In genomic region chr5:171524461-171524860, GRCh38 we compare ENCODE assay signal across 25 cellular contexts.
DNase-seq lines count a peak whose midpoint lies in the region; ATAC-seq and TF ChIP-seq lines count a peak whose summit lies in the region.
"Had no signal": no experiment of that assay in that cellular context is flagged by ENCODE, and none has a peak within 500 bp of the region (broad histone marks: within the 10 kb centered on the region; RNA-seq: fewer than 3 reads in every experiment).

No MANE protein-coding gene starts in this region.

- H2BK12ac ChIP-seq in neuronal stem cell (ENCODE audit: low read length): no peak overlapping the region

- TF ChIP-seq CTCF in fibroblast of lung (conservative IDR thresholded peaks at IDR 0.05 in 1 of 2, IDR thresholded peaks at IDR 0.05 in 1 of 2; ENCODE audit: low read depth in 1 of 2, low read length in 2 of 2) (no peak), adrenal gland (IDR thresholded peaks at IDR 0.05) (no peak)

- H3K4me2 ChIP-seq in fibroblast of lung (ENCODE audit: extremely low read depth, insufficient read depth, low read length) (no peak overlapping the region), neuronal stem cell (ENCODE audit: insufficient read depth, low read length, poor library complexity, severe bottlenecking) (no peak overlapping the region)

- H4K20me1 ChIP-seq in fibroblast of lung (ENCODE audit: control insufficient read depth, extremely low read depth, insufficient read depth, low read length): no peaks in the 10 kb centered on the region

- peak overlapping the region; percentile 14 for H2BK5ac ChIP-seq in neuronal stem cell (ENCODE audit: low read length)

- DNase-seq in DMS 273 (lab: John Stamatoyannopoulos, UW; ENCODE audit: unreplicated experiment): peak; percentile 86
- no peak for DNase-seq in DMS 273 treated with DMSO at 0.1 percent for 48 hours (lab: John Stamatoyannopoulos, UW)
- peak; percentile 30 for DNase-seq in NCI-H1694 (lab: John Stamatoyannopoulos, UW)
- DNase-seq in fibroblast of lung (ENCODE audit: low read depth in 2 of 2): no peak
- no peak for DNase-seq in neuronal stem cell (ENCODE audit: low spot score)
- no peak for DNase-seq in dedifferentiated amniotic fluid mesenchymal stem cell (ENCODE audit: extremely low spot score)
- DNase-seq in adrenal gland: no peak
- DNase-seq: activated CD4-positive, alpha-beta T cell treated with anti-CD3 and anti-CD28 coated beads for 4 hours; activated CD8-positive, alpha-beta memory T cell treated with anti-CD3 and anti-CD28 coated beads for 24 hours; activated T-cell treated with anti-CD3 and anti-CD28 coated beads, Interleukin-2, amount 50 U/mL, for 1 hour; CD8-positive, alpha-beta T cell; DMS153; kidney glomerular epithelial cell; naive thymus-derived CD8-positive, alpha-beta T cell; NCI-H1436; NCI-H526 treated with DMSO at 0.1 percent for 48 hours; pancreas; right lobe of liver; stimulated activated CD4-positive, alpha-beta T cell treated with anti-CD3 and anti-CD28 coated beads, Interleukin-12 subunit alpha, Interleukin-12 subunit beta, amount 100 ng/mL, for 4 hours; T-helper 17 cell had no signal

- H3K4me1 ChIP-seq in fibroblast of lung (ENCODE audit: control insufficient read depth, extremely low read depth, insufficient read depth, low read length): peaks cover 17% of the 10 kb centered on the region
- peaks cover 11 to 24% of the 10 kb centered on the region in 2 donors for H3K4me1 ChIP-seq in neuronal stem cell (ENCODE audit: control insufficient read depth in 2 of 2, insufficient read depth in 1 of 2, low read depth in 1 of 2, low read length in 2 of 2)
- H3K4me1 ChIP-seq in adrenal gland (replicated peaks in 1 of 2): peaks cover 0 to 12% of the 10 kb centered on the region in 2 donors
- H3K4me1 ChIP-seq: pancreas, right lobe of liver had no signal

- H3K18ac ChIP-seq in neuronal stem cell (ENCODE audit: low read length): peak overlapping the region; percentile 46

- H2AFZ ChIP-seq in fibroblast of lung (ENCODE audit: low read length) (peak overlapping the region; percentile 6), neuronal stem cell (ENCODE audit: low read length) (peak overlapping the region; percentile 55)

- TF ChIP-seq POLR2A in adrenal gland (IDR thresholded peaks at IDR 0.05): no peak

- H3K27ac ChIP-seq in fibroblast of lung (ENCODE audit: insufficient read depth, low read length) (no peak overlapping the region), neuronal stem cell (replicated peaks; ENCODE audit: low read length) (no peak overlapping the region), adrenal gland (no peak overlapping the region)
- H3K27ac ChIP-seq: 22Rv1, cardiac muscle cell, pancreas, right lobe of liver had no signal

- no peaks in the 10 kb centered on the region for H3K79me2 ChIP-seq in fibroblast of lung (ENCODE audit: control insufficient read depth, insufficient read depth, low read length)

- intact Hi-C loops in adrenal gland (cut with DNase I): no loop called here

- no CpG with 5 or more reads among the region's 14 CpGs for WGBS in neuronal stem cell (ENCODE audit: extremely low coverage in 2 of 2, insufficient read length in 2 of 2, insufficient replicate concordance in 1 of 2), 2 donors
- whole genome bisulfite sequencing in adrenal gland, 4 donors: 54 to 73% (median 61%) methylated on average over 13 to 14 of the region's 14 CpGs

- no peak overlapping the region for H2BK120ac ChIP-seq in neuronal stem cell (ENCODE audit: low read depth, low read length)

- ATAC-seq in GM18498 (IDR thresholded peaks at IDR 0.05; ENCODE audit: unreplicated experiment): no peak
- ATAC-seq: CD8-positive, alpha-beta T cell; naive thymus-derived CD8-positive, alpha-beta T cell; pancreas; right lobe of liver; T-helper 17 cell had no signal

- H2BK15ac ChIP-seq in neuronal stem cell (ENCODE audit: low read length): no peak overlapping the region

- H3K9ac ChIP-seq in fibroblast of lung (ENCODE audit: insufficient read depth, low read length) (no peak overlapping the region), neuronal stem cell (ENCODE audit: low read depth, low read length, poor library complexity) (no peak overlapping the region)

- H3K79me1 ChIP-seq in neuronal stem cell (ENCODE audit: low read depth, low read length): peaks cover under 1% of the 10 kb centered on the region

- H3K4me3 ChIP-seq in fibroblast of lung (replicated peaks in 1 of 4; ENCODE audit: control extremely low read depth in 1 of 4, insufficient read depth in 1 of 4, low read depth in 3 of 4, low read length in 4 of 4) (no peak overlapping the region), neuronal stem cell (ENCODE audit: low read length in 2 of 2) (no peak overlapping the region), adrenal gland (no peak overlapping the region)
- H3K4me3 ChIP-seq: cardiac muscle cell, K562, pancreas, right lobe of liver, tibial nerve had no signal

- H3K14ac ChIP-seq in neuronal stem cell (ENCODE audit: low read length): no peak overlapping the region

- no peak overlapping the region for H3K23ac ChIP-seq in neuronal stem cell (ENCODE audit: low read depth, low read length, poor library complexity)

- no peak overlapping the region for H3K4ac ChIP-seq in neuronal stem cell (ENCODE audit: low read length)

- peak overlapping the region; percentile 51 for H2AK5ac ChIP-seq in neuronal stem cell (ENCODE audit: low read depth, low read length)

- H4K91ac ChIP-seq in neuronal stem cell (ENCODE audit: low read depth, low read length, poor library complexity): no peak overlapping the region

- H3K9me3 ChIP-seq in fibroblast of lung (ENCODE audit: control insufficient read depth, insufficient read depth, low read depth, low read length): no peaks in the 10 kb centered on the region
- H3K9me3 ChIP-seq in neuronal stem cell (replicated peaks in 1 of 2; ENCODE audit: control insufficient read depth in 2 of 2, insufficient read depth in 1 of 2, low read depth in 1 of 2, low read length in 2 of 2): no peaks in the 10 kb centered on the region
- no peaks in the 10 kb centered on the region for H3K9me3 ChIP-seq in adrenal gland (replicated peaks in 1 of 3)
- H3K9me3 ChIP-seq: pancreas, right lobe of liver, tibial nerve had no signal

- H4K8ac ChIP-seq in neuronal stem cell (ENCODE audit: low read depth, low read length): no peak overlapping the region

- H3K36me3 ChIP-seq in fibroblast of lung (ENCODE audit: control insufficient read depth, insufficient read depth, low read length): no peaks in the 10 kb centered on the region
- no peaks in the 10 kb centered on the region for H3K36me3 ChIP-seq in neuronal stem cell (replicated peaks in 1 of 2; ENCODE audit: control insufficient read depth in 2 of 2, insufficient read depth in 2 of 2, low read length in 2 of 2)
- no peaks in the 10 kb centered on the region for H3K36me3 ChIP-seq in adrenal gland (replicated peaks in 1 of 2)
- H3K36me3 ChIP-seq: cardiac muscle cell, pancreas, right lobe of liver, tibial nerve had no signal

- H3K27me3 ChIP-seq in fibroblast of lung (ENCODE audit: control insufficient read depth, insufficient read depth, low read length) (no peaks in the 10 kb centered on the region), neuronal stem cell (ENCODE audit: control insufficient read depth in 3 of 3, insufficient read depth in 3 of 3, low read depth in 1 of 3, low read length in 3 of 3) (peaks cover 0 to 10% (median 0%) of the 10 kb centered on the region in 3 experiments), adrenal gland (no peaks in the 10 kb centered on the region)
- H3K27me3 ChIP-seq: cardiac muscle cell, pancreas, right lobe of liver, tibial nerve had no signal

Comparison
In these comparisons a context has a peak if more than half of its experiments do, and no peak if none do; other contexts are left out.
1. DNase-seq: peak in DMS 273 (single experiment) and NCI-H1694 (single experiment); none in DMS 273 treated with DMSO at 0.1 percent for 48 hours (single experiment), fibroblast of lung (0 of 2), neuronal stem cell (single experiment), dedifferentiated amniotic fluid mesenchymal stem cell (single experiment) and adrenal gland (0 of 7).